8 cellular contexts compared by ENCODE assay signal in genomic region chr10:17200885-17201164, GRCh38. TPM values are rescaled to one million over a fixed set of nuclear protein-coding genes. Genes with fewer than 3 reads are reported as not detected.
DNase-seq lines count a peak whose midpoint lies in the region; ATAC-seq, FAIRE-seq and TF ChIP-seq lines count a peak whose summit lies in the region.

No MANE protein-coding gene starts in this region.

- H3K36me3 ChIP-seq in heart right ventricle, result no peaks in the 10 kb centered on the region

- 6% methylated on average over 7 of the region's 7 CpGs for WGBS in A549 (ENCODE audit: missing lambda C conversion rate)
- 0% methylated on average over 7 of the region's 7 CpGs for WGBS in heart right ventricle, 2 donors

- peak overlapping the region; percentile 65 for H3K4me3 ChIP-seq in A549
- peak overlapping the region; percentile 65 for H3K4me3 ChIP-seq in GM12864 (ENCODE audit: low read depth, low read length)
- peak overlapping the region; percentile 63 to 93 (median 74) for H3K4me3 ChIP-seq in heart right ventricle

- peak; percentile 63 to 68 for ATAC-seq in A549
- ATAC-seq in HG02798 (IDR thresholded peaks at IDR 0.05; ENCODE audit: poor library complexity, unreplicated experiment), result peak; percentile 16
- ATAC-seq in heart right ventricle, result peak; percentile 48 to 89 (median 74)

- DNase-seq in A549 (ENCODE audit: low read depth in 1 of 2, low spot score in 1 of 2) (peak; percentile 37 to 67), GM12864 (ENCODE audit: low read depth) (no peak), NCI-H526 (lab: John Stamatoyannopoulos, UW) (peak; percentile 11 to 24), heart right ventricle (peak in 1 of 2 donors; percentile 60), pons (ENCODE audit: low spot score) (peak; percentile 82), NCI-H69 (lab: John Stamatoyannopoulos, UW) (no peak)
- DNase-seq in activated naive CD8-positive, alpha-beta T cell treated with anti-CD3 and anti-CD28 coated beads for 36 hours, result peak; percentile 23

- TF ChIP-seq EP300 in A549 (IDR thresholded peaks at IDR 0.05), result no peak

- H3K4me3 Mint-ChIP-seq in activated naive CD8-positive, alpha-beta T cell treated with anti-CD3 and anti-CD28 coated beads for 36 hours, result peak overlapping the region; percentile 88

- no peaks in the 10 kb centered on the region for H3K9me3 Mint-ChIP-seq in activated naive CD8-positive, alpha-beta T cell treated with anti-CD3 and anti-CD28 coated beads for 36 hours

- FAIRE-seq in A549 (lab: Jason Lieb, UNC), result peak; percentile 63

- H3K9me3 ChIP-seq in A549, result no peaks in the 10 kb centered on the region
- H3K9me3 ChIP-seq in heart right ventricle, result peaks cover 0 to 7% (median 0%) of the 10 kb centered on the region in 11 donors

- H3K4me1 ChIP-seq in A549 (peaks cover 14% of the 10 kb centered on the region), heart right ventricle (peaks cover 0 to 22% (median 18%) of the 10 kb centered on the region in 9 donors)

- H3K27me3 ChIP-seq in heart right ventricle, result no peaks in the 10 kb centered on the region

- H3K27ac ChIP-seq in A549 (peak overlapping the region; percentile 88 to 96), heart right ventricle (peak overlapping the region; percentile 81 to 99 (median 94))

- no peak for TF ChIP-seq POLR2A in A549 (IDR thresholded peaks at IDR 0.05; ENCODE audit: low read length)

- no peaks in the 10 kb centered on the region for H3K27me3 Mint-ChIP-seq in activated naive CD8-positive, alpha-beta T cell treated with anti-CD3 and anti-CD28 coated beads for 36 hours

- no peak; the same call in 2 of the 3 replicates for TF ChIP-seq CTCF in A549 (IDR thresholded peaks at IDR 0.05)
- no peak for TF ChIP-seq CTCF in GM12864 (IDR thresholded peaks at IDR 0.05; ENCODE audit: low read depth, low read length, missing control alignments)
- TF ChIP-seq CTCF in heart right ventricle (IDR thresholded peaks at IDR 0.05), result peak in 3 of 9 donors; percentile 40 to 51 (median 43)

- H3K4me1 Mint-ChIP-seq in activated naive CD8-positive, alpha-beta T cell treated with anti-CD3 and anti-CD28 coated beads for 36 hours, result peaks cover 39% of the 10 kb centered on the region

- CTCF ChIA-PET in A549 (lab: Yijun Ruan, JAX), result interaction anchor here (0.7 to 3.5 kb wide), 13 partner anchors 11 to 373 kb away, joined by 3 to 47 read pairs (median 4); partner anchors contain the start of gene VIM

- intact Hi-C loops in heart right ventricle (cut with DNase I), result loop anchor here in 4 of 10 donors (2.0 to 5.0 kb wide), 3 partner anchors 28 to 309 kb away; partner anchors contain the start of gene VIM (in 2 of the 4)

- peak overlapping the region; percentile 86 for H3K4me2 ChIP-seq in A549

- peaks cover 7% of the 10 kb centered on the region for H3K36me3 Mint-ChIP-seq in activated naive CD8-positive, alpha-beta T cell treated with anti-CD3 and anti-CD28 coated beads for 36 hours

- peak in 1 of 2 experiments; percentile 34; a peak in 3 of 5 replicates for TF ChIP-seq RAD21 in A549 (conservative IDR thresholded peaks at IDR 0.05 in 1 of 2, IDR thresholded peaks at IDR 0.05 in 1 of 2)

- H3K27ac Mint-ChIP-seq in activated naive CD8-positive, alpha-beta T cell treated with anti-CD3 and anti-CD28 coated beads for 36 hours, result peak overlapping the region; percentile 92

- POLR2A ChIA-PET in A549 (lab: Yijun Ruan, JAX), result interaction anchor here (0.7 to 2.0 kb wide), 11 partner anchors 13 to 383 kb away, joined by 3 to 96 read pairs (median 7); partner anchors contain the start of genes RSU1 and VIM

TF ChIP-seq in A549, 52 proteins besides CTCF, POLR2A, EP300 and RAD21:
- TF ChIP-seq ZNF302 (CRISPR knock-in tag; IDR thresholded peaks at IDR 0.05), result no peak
- TF ChIP-seq MAZ (IDR thresholded peaks at IDR 0.05; ENCODE audit: borderline replicate concordance, low read depth, low read length), result no peak
- TF ChIP-seq ATOH8 (CRISPR knock-in tag; IDR thresholded peaks at IDR 0.05; ENCODE audit: low read depth), result no peak
- TF ChIP-seq HEYL (CRISPR knock-in tag; IDR thresholded peaks at IDR 0.05), result no peak
- no peak for TF ChIP-seq FOSL2 (IDR thresholded peaks at IDR 0.05)
- TF ChIP-seq FOSL2 (CRISPR knock-in tag; IDR thresholded peaks at IDR 0.05), result no peak
- no peak for TF ChIP-seq HES2 (IDR thresholded peaks at IDR 0.05)
- TF ChIP-seq CHD2 (IDR thresholded peaks at IDR 0.05; ENCODE audit: low read length, partially characterized antibody), result no peak
- TF ChIP-seq JUN (IDR thresholded peaks at IDR 0.05), result no peak
- TF ChIP-seq PHF8 (IDR thresholded peaks at IDR 0.05; ENCODE audit: borderline replicate concordance, low read depth), result no peak

RNA-seq across cellular contexts. Expression of gene TRDMT1, which starts 0.6 kb away (rescaled TPM):
- polyA plus RNA-seq in A549 (2011; rRNA removed) (5.7 and 7.4 TPM in 2 replicates), A549 (2017; fragmentation: RNase III; extraction: RNeasy Plus Mini Kit Qiagen cat#74134 plus additional on column Dnase treatment) (2.4 to 3.4 TPM (median 3.3 TPM) in 3 replicates), heart right ventricle (1 to 10 TPM; 2.0 to 2.3 TPM)
- 1.8 and 1.9 TPM in 2 replicates for polyA plus RNA-seq in A549 (2012; cell fraction: cytosol; rRNA removed)
- polyA plus RNA-seq in A549 (2012; cell fraction: nucleus; rRNA removed), result 1.0 and 1.1 TPM in 2 replicates
- 4.6 and 5.1 TPM in 2 replicates for polyA minus RNA-seq in A549 (2011; rRNA and poly(A)+ RNA removed)
- 1 to 10 TPM; 9.5 to 9.6 TPM for total RNA-seq in activated naive CD8-positive, alpha-beta T cell treated with anti-CD3 and anti-CD28 coated beads for 36 hours
- 1 to 10 TPM; 3.3 to 6.3 (median 4.0) TPM for total RNA-seq in heart right ventricle

RNA-seq across cellular contexts. Expression of gene VIM, which starts 27.2 kb away (rescaled TPM):
- polyA plus RNA-seq in A549 (2011; rRNA removed) (773 and 848 TPM in 2 replicates), A549 (2017; fragmentation: RNase III; extraction: RNeasy Plus Mini Kit Qiagen cat#74134 plus additional on column Dnase treatment) (830 to 987 TPM (median 875 TPM) in 3 replicates), heart right ventricle (100 to 1,000 TPM; 469 to 669 TPM)
- 842 and 1,013 TPM in 2 replicates for polyA plus RNA-seq in A549 (2012; cell fraction: cytosol; rRNA removed)
- polyA plus RNA-seq in A549 (2012; cell fraction: nucleus; rRNA removed), result 1,036 and 2,636 TPM in 2 replicates
- 792 and 808 TPM in 2 replicates for polyA minus RNA-seq in A549 (2011; rRNA and poly(A)+ RNA removed)
- total RNA-seq in activated naive CD8-positive, alpha-beta T cell treated with anti-CD3 and anti-CD28 coated beads for 36 hours, result 100 to 1,000 TPM; 657 TPM
- 100 to 1,000 TPM; 232 to 834 (median 332) TPM for total RNA-seq in heart right ventricle

Comparison
In these comparisons a context has a peak if more than half of its experiments do, and no peak if none do; other contexts are left out.
1. ATAC-seq: peak in every context shown above with its lines; median percentile 74 in heart right ventricle; 66 in A549; 16 in HG02798.
2. DNase-seq: peak in A549 (2 of 2), NCI-H526 (2 of 2), activated naive CD8-positive, alpha-beta T cell treated with anti-CD3 and anti-CD28 coated beads for 36 hours (single experiment) and pons (single experiment); none in GM12864 (single experiment) and NCI-H69 (single experiment).
3. Peak in every context shown above with its lines, with median percentiles within 50 percentile points of each other: H3K4me3 ChIP-seq.